In genomic region chr15:54109014-54109413, GRCh38 we compare ENCODE assay signal across 33 cellular contexts.
"Had no signal": no experiment of that assay in that cellular context is flagged by ENCODE, and none has a peak within 500 bp of the region (broad histone marks: within the 10 kb centered on the region; RNA-seq: fewer than 3 reads in every experiment).

No MANE protein-coding gene starts in this region.

- H3K27ac ChIP-seq: adrenal gland, ascending aorta, body of pancreas, brain microvascular endothelial cell, breast epithelium, cardiac muscle cell had no signal

- H3K4me1 ChIP-seq: adrenal gland, body of pancreas, breast epithelium had no signal

- H3K36me3 ChIP-seq: adrenal gland, ascending aorta, brain microvascular endothelial cell, breast epithelium, cardiac muscle cell had no signal

- H3K4me3 ChIP-seq: adrenal gland, ascending aorta, body of pancreas, breast epithelium, cardiac muscle cell had no signal

- ATAC-seq: activated naive CD4-positive, alpha-beta T cell treated with anti-CD3 and anti-CD28 coated beads, Interleukin-2, amount 50 U/mL, for 72 hours; activated naive CD8-positive, alpha-beta T cell treated with anti-CD3 and anti-CD28 coated beads, Interleukin-2, amount 50 U/mL, for 24 hours; activated T-cell treated with anti-CD3 and anti-CD28 coated beads, Interleukin-2, amount 50 U/mL, for 4 hours; activated T-cell treated with anti-CD3 and anti-CD28 coated beads, Interleukin-2, amount 50 U/mL, for 72 hours; activated T-helper 17 cell treated with anti-CD3 and anti-CD28 coated beads, Interleukin-2, amount 50 U/mL, for 72 hours; body of pancreas had no signal

- DNase-seq: activated effector memory CD4-positive, alpha-beta T cell treated with anti-CD3 and anti-CD28 coated beads, Interleukin-2, amount 50 U/mL, for 16 hours; activated effector memory CD4-positive, alpha-beta T cell treated with Interleukin-2 at 50 U/mL for 16 hours; activated gamma-delta T cell; activated gamma-delta T cell treated with Interleukin-2 at 50 U/mL for 16 hours; activated naive CD4-positive, alpha-beta T cell; activated naive CD4-positive, alpha-beta T cell treated with anti-CD3 and anti-CD28 coated beads for 36 hours; activated naive CD4-positive, alpha-beta T cell treated with anti-CD3 and anti-CD28 coated beads, Interleukin-2, amount 10 ng/mL, durations not matched to agents 7 days and 5 days; activated naive CD4-positive, alpha-beta T cell treated with anti-CD3 and anti-CD28 coated beads, Interleukin-2, amount 50 U/mL, for 16 hours; activated naive CD4-positive, alpha-beta T cell treated with Interleukin-2 at 50 U/mL for 16 hours; activated naive CD8-positive, alpha-beta T cell treated with anti-CD3 and anti-CD28 coated beads for 36 hours; activated naive CD8-positive, alpha-beta T cell treated with anti-CD3 and anti-CD28 coated beads, Interleukin-2, amount 10 ng/mL, durations not matched to agents 7 days and 5 days; activated naive CD8-positive, alpha-beta T cell treated with anti-CD3 and anti-CD28 coated beads, Interleukin-2, amount 50 U/mL, for 24 hours; activated T-cell treated with anti-CD3 and anti-CD28 coated beads, Interleukin-2, amount 50 U/mL, for 24 hours; activated T-cell treated with anti-CD3 and anti-CD28 coated beads, Interleukin-2, amount 50 U/mL, for 4 hours; activated T-cell treated with anti-CD3 and anti-CD28 coated beads, Interleukin-2, amount 50 U/mL, for 48 hours; activated T-cell treated with anti-CD3 and anti-CD28 coated beads, Interleukin-2, amount 50 U/mL, for 72 hours; adrenal gland; amniotic stem cell; amygdala; anterior cingulate cortex; aorta; body of pancreas; brain microvascular endothelial cell; caudate nucleus; central memory CD4-positive, alpha-beta T cell; cerebellar nuclear complex had no signal

- H3K27me3 ChIP-seq: adrenal gland, ascending aorta, body of pancreas, brain microvascular endothelial cell, breast epithelium, cardiac muscle cell had no signal

- H3K9me3 ChIP-seq: adrenal gland, ascending aorta, body of pancreas, breast epithelium had no signal

- FAIRE-seq: astrocyte, bronchial epithelial cell had no signal
